9 cellular contexts compared by ENCODE assay signal in the genomic region with DNA sequence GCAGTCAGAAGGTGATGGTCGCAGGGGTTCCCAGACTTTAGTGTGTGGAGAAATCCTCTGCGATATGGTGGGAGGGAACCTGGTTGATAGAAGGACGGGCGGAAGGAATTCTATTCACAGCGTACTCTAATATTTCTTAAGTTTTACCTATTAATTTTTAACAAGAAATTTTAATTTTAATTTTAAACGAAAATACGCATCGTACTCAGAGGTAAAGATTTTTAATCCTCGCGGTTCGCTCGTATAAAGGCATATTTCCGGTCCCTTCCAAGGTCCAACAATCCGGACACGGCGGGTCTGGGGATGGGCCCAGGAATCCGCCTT. TPM values are rescaled to one million over a fixed set of nuclear protein-coding genes. Genes with fewer than 3 reads are reported as not detected.
DNase-seq lines count a peak whose midpoint lies in the region; ATAC-seq, FAIRE-seq and TF ChIP-seq lines count a peak whose summit lies in the region.
"Had no signal": no experiment of that assay in that cellular context is flagged by ENCODE, and none has a peak within 500 bp of the region (broad histone marks: within the 10 kb centered on the region; RNA-seq: fewer than 3 reads in every experiment).

No MANE protein-coding gene starts in this region.

- TF ChIP-seq POLR2A in HepG2 (IDR thresholded peaks at IDR 0.05; ENCODE audit: insufficient read depth in 1 of 2, low read depth in 2 of 2, low read length in 2 of 2), result no peak; a peak in 1 of 4 replicates

- no peak overlapping the region for H2AFZ ChIP-seq in HepG2 (ENCODE audit: low read length)

- TF ChIP-seq CTCF in HepG2 (CRISPR knock-in tag; IDR thresholded peaks at IDR 0.05), result no peak

- no peaks in the 10 kb centered on the region for H3K79me2 ChIP-seq in HepG2 (ENCODE audit: insufficient read depth, low read length)

- H3K27me3 ChIP-seq in adipocyte (replicated peaks; ENCODE audit: control insufficient read depth, insufficient read depth, low read length) (no peaks in the 10 kb centered on the region), HepG2 (ENCODE audit: control insufficient read depth in 1 of 2, insufficient read depth in 2 of 2, low read length in 2 of 2) (peaks cover 3 to 8% of the 10 kb centered on the region in 2 experiments; a peak in 2 of 5 replicates), thymus (ENCODE audit: control insufficient read depth, insufficient read depth) (no peaks in the 10 kb centered on the region)

- H3K27ac Mint-ChIP-seq in activated CD8-positive, alpha-beta memory T cell treated with anti-CD3 and anti-CD28 coated beads, Interleukin-2, amount 10 ng/mL, durations not matched to agents 7 days and 5 days, result no peak overlapping the region

- peak overlapping the region; percentile 68 for H3K4me3 Mint-ChIP-seq in activated CD8-positive, alpha-beta memory T cell treated with anti-CD3 and anti-CD28 coated beads, Interleukin-2, amount 10 ng/mL, durations not matched to agents 7 days and 5 days

- H3K9me3 ChIP-seq in adipocyte (ENCODE audit: control insufficient read depth, low read length) (no peaks in the 10 kb centered on the region), HepG2 (ENCODE audit: low read length) (no peaks in the 10 kb centered on the region), thymus (ENCODE audit: control insufficient read depth) (no peaks in the 10 kb centered on the region)

- TF ChIP-seq EP300 in HepG2 (IDR thresholded peaks at IDR 0.05; ENCODE audit: low read depth in 2 of 2, low read length in 2 of 2), result no peak
- TF ChIP-seq EP300 in HepG2 (CRISPR knock-in tag; IDR thresholded peaks at IDR 0.05; ENCODE audit: borderline replicate concordance), result no peak

- peaks cover 2% of the 10 kb centered on the region for H3K36me3 Mint-ChIP-seq in activated CD8-positive, alpha-beta memory T cell treated with anti-CD3 and anti-CD28 coated beads, Interleukin-2, amount 10 ng/mL, durations not matched to agents 7 days and 5 days

- CTCF ChIA-PET in activated CD8-positive, alpha-beta memory T cell treated with anti-CD3 and anti-CD28 coated beads, Interleukin-2, amount 10 ng/mL, durations not matched to agents 7 days and 5 days (lab: Charles Lee), result interaction anchor here (0.8 to 19.5 kb wide), 8 partner anchors 22 to 121 kb away, joined by 3 to 954 read pairs (median 6); partner anchors contain the start of genes ENDOU, RAPGEF3 and RPAP3
- CTCF ChIA-PET in HepG2 (lab: Yijun Ruan, JAX; ENCODE audit: low intra/inter-chr PET ratio, low total read pairs), result no interaction called here

- peaks cover 38% of the 10 kb centered on the region for H3K4me1 Mint-ChIP-seq in activated CD8-positive, alpha-beta memory T cell treated with anti-CD3 and anti-CD28 coated beads, Interleukin-2, amount 10 ng/mL, durations not matched to agents 7 days and 5 days

- peaks cover 43% of the 10 kb centered on the region for H3K4me1 ChIP-seq in adipocyte (ENCODE audit: control insufficient read depth, insufficient read depth, low read length)
- H3K4me1 ChIP-seq in HepG2 (ENCODE audit: insufficient read depth, low read length), result peaks cover 68% of the 10 kb centered on the region
- H3K4me1 ChIP-seq in thymus (ENCODE audit: control insufficient read depth, insufficient read depth, low read length), result peaks cover 27% of the 10 kb centered on the region

- peak overlapping the region; percentile 75 for H3K4me2 ChIP-seq in HepG2 (ENCODE audit: low read depth, low read length)

- peaks cover 15% of the 10 kb centered on the region for H3K27me3 Mint-ChIP-seq in activated CD8-positive, alpha-beta memory T cell treated with anti-CD3 and anti-CD28 coated beads, Interleukin-2, amount 10 ng/mL, durations not matched to agents 7 days and 5 days

- in situ Hi-C loops in HepG2 (cut with HindIII; ENCODE audit: extremely low pct_ligation_motif_present, low pct_unique_long_range_greater_than_20kb), result no loop called here

- DNase-seq in activated CD8-positive, alpha-beta memory T cell treated with anti-CD3 and anti-CD28 coated beads, Interleukin-2, amount 10 ng/mL, durations not matched to agents 7 days and 5 days, result no peak
- DNase-seq in activated CD8-positive, alpha-beta memory T cell treated with anti-CD3 and anti-CD28 coated beads for 24 hours, result no peak
- DNase-seq in adipocyte (ENCODE audit: low read depth), result no peak
- DNase-seq in HepG2 (ENCODE audit: low spot score), result no peak
- no peak for DNase-seq in HuH-7.5 (ENCODE audit: low spot score)
- DNase-seq in KG1 (lab: John Stamatoyannopoulos, UW), result no peak
- no peak for DNase-seq in activated CD4-positive, alpha-beta T cell treated with anti-CD3 and anti-CD28 coated beads for 1 hour

- WGBS in HepG2 (ENCODE audit: low lambda C conversion rate), result 5% methylated on average over 17 of the region's 17 CpGs
- WGBS in thymus, result 21% methylated on average over 17 of the region's 17 CpGs

- no peaks in the 10 kb centered on the region for H4K20me1 ChIP-seq in HepG2 (ENCODE audit: insufficient read depth, low read length)

- no peak for FAIRE-seq in HepG2 (lab: Jason Lieb, UNC)
- FAIRE-seq: D721Med had no signal

- POLR2A ChIA-PET in HepG2 (lab: Yijun Ruan, JAX), result interaction anchor here (1.0 to 1.6 kb wide), 2 partner anchors 15 to 48 kb away, joined by 3 to 6 read pairs; partner anchors contain the start of gene RAPGEF3

- no peak for TF ChIP-seq RAD21 in HepG2 (CRISPR knock-in tag; IDR thresholded peaks at IDR 0.05)

- no TSS peak for BruUV-seq in HepG2 (replicated peaks; lab: Mats Ljungman, UMichigan)

- H3K27ac ChIP-seq in HepG2 (ENCODE audit: extremely low read length, insufficient read depth, low read length), result no peak overlapping the region
- peak overlapping the region; percentile 33 for H3K27ac ChIP-seq in thymus (ENCODE audit: low read depth)

- no peak for ATAC-seq in activated CD8-positive, alpha-beta memory T cell treated with anti-CD3 and anti-CD28 coated beads, Interleukin-2, amount 10 ng/mL, durations not matched to agents 7 days and 5 days
- no peak for ATAC-seq in HepG2

- H3K4me3 ChIP-seq in adipocyte (ENCODE audit: low read length) (peak overlapping the region; percentile 87), HepG2 (replicated peaks in 1 of 3; ENCODE audit: insufficient read depth in 1 of 3, low read depth in 2 of 3, low read length in 3 of 3) (peak overlapping the region; percentile 49 to 81 (median 50)), thymus (ENCODE audit: low read length) (peak overlapping the region; percentile 87)

- peak overlapping the region; percentile 85 for H3K9ac ChIP-seq in adipocyte (ENCODE audit: low read length)
- peak overlapping the region; percentile 60 for H3K9ac ChIP-seq in HepG2 (ENCODE audit: insufficient read depth, low read depth, low read length)

- no peaks in the 10 kb centered on the region for H3K36me3 ChIP-seq in adipocyte (ENCODE audit: control insufficient read depth, insufficient read depth, low read length, severe bottlenecking)
- no peaks in the 10 kb centered on the region for H3K36me3 ChIP-seq in HepG2 (replicated peaks in 1 of 2; ENCODE audit: control insufficient read depth in 1 of 2, insufficient read depth in 2 of 2, low read length in 2 of 2)
- no peaks in the 10 kb centered on the region for H3K36me3 ChIP-seq in thymus (ENCODE audit: control insufficient read depth, insufficient read depth)

- intact Hi-C loops in HepG2 (cut with micrococcal nuclease; ENCODE audit: unreplicated experiment), result no loop called here

- H3K9me3 Mint-ChIP-seq in activated CD8-positive, alpha-beta memory T cell treated with anti-CD3 and anti-CD28 coated beads, Interleukin-2, amount 10 ng/mL, durations not matched to agents 7 days and 5 days (ENCODE audit: low read depth), result no peaks in the 10 kb centered on the region

RNA-seq across cellular contexts. Expression of gene SLC48A1, which starts 0.3 kb away (rescaled TPM):
- 10 to 100 TPM; 13.9 to 18.5 TPM for total RNA-seq in activated CD8-positive, alpha-beta memory T cell treated with anti-CD3 and anti-CD28 coated beads, Interleukin-2, amount 10 ng/mL, durations not matched to agents 7 days and 5 days
- 2.6 and 3.7 TPM in 2 replicates for total RNA-seq in HepG2 (2016; rRNA removed; fragmentation: Illumina TruSeq; extraction: Trizol)
- total RNA-seq in HepG2 (2016; cell fraction: cytosol; rRNA removed; fragmentation: Illumina TruSeq; extraction: Trizol; ENCODE audit: low read depth), result 2.3 and 3.1 TPM in 2 replicates
- total RNA-seq in HepG2 (2016; cell fraction: insoluble cytoplasmic fraction; rRNA removed; fragmentation: Illumina TruSeq; extraction: Trizol), result 2.3 and 3.4 TPM in 2 replicates
- total RNA-seq in HepG2 (2016; cell fraction: membrane; rRNA removed; fragmentation: Illumina TruSeq; extraction: Trizol), result 5.0 and 6.3 TPM in 2 replicates
- total RNA-seq in HepG2 (2016; cell fraction: nucleus; rRNA removed; fragmentation: Illumina TruSeq; extraction: Trizol), result 2.5 and 2.6 TPM in 2 replicates
- polyA plus RNA-seq in HepG2 (2011; rRNA removed), result 2.2 and 3.1 TPM in 2 replicates
- 2.4 and 2.6 TPM in 2 replicates for polyA plus RNA-seq in HepG2 (2011; cell fraction: cytosol; rRNA removed)
- 3.1 and 4.1 TPM in 2 replicates for polyA plus RNA-seq in HepG2 (2011; cell fraction: nucleus; rRNA removed)
- polyA plus RNA-seq in HepG2 (2012), result 2.1 and 3.5 TPM in 2 replicates
- 3.8 and 3.9 TPM in 2 replicates for polyA plus RNA-seq in HepG2 (2016; cell fraction: cytosol; fragmentation: Illumina TruSeq; extraction: Trizol; ENCODE audit: low read depth)
- 2.6 and 3.2 TPM in 2 replicates for polyA plus RNA-seq in HepG2 (2016; cell fraction: insoluble cytoplasmic fraction; fragmentation: Illumina TruSeq; extraction: Trizol; ENCODE audit: low read depth)
- 6.3 and 6.9 TPM in 2 replicates for polyA plus RNA-seq in HepG2 (2016; cell fraction: membrane; fragmentation: Illumina TruSeq; extraction: Trizol; ENCODE audit: low read depth)
- polyA plus RNA-seq in HepG2 (2016; cell fraction: nucleus; fragmentation: Illumina TruSeq; extraction: Trizol; ENCODE audit: insufficient read depth, low read depth), result 5.6 and 6.3 TPM in 2 replicates
- polyA minus RNA-seq in HepG2 (2011; rRNA and poly(A)+ RNA removed; ENCODE audit: low replicate concordance), result 5.7 and 45.5 TPM in 2 replicates
- polyA minus RNA-seq in HepG2 (2011; cell fraction: cytosol; rRNA and poly(A)+ RNA removed), result 1.5 and 2.1 TPM in 2 replicates
- 1.7 and 2.8 TPM in 2 replicates for polyA minus RNA-seq in HepG2 (2011; cell fraction: nucleus; rRNA and poly(A)+ RNA removed)
- polyA plus RNA-seq in thymus, result 9.3 TPM

RNA-seq across cellular contexts. Expression of gene RAPGEF3, which starts 14.0 kb away (rescaled TPM):
- 1 to 10 TPM; 1.5 to 1.9 TPM for total RNA-seq in activated CD8-positive, alpha-beta memory T cell treated with anti-CD3 and anti-CD28 coated beads, Interleukin-2, amount 10 ng/mL, durations not matched to agents 7 days and 5 days
- 0.07 TPM in 1 of 2 replicates, not detected in the other for total RNA-seq in HepG2 (2016; rRNA removed; fragmentation: Illumina TruSeq; extraction: Trizol)
- not detected in 2 replicates for total RNA-seq in HepG2 (2016; cell fraction: cytosol; rRNA removed; fragmentation: Illumina TruSeq; extraction: Trizol; ENCODE audit: low read depth)
- total RNA-seq in HepG2 (2016; cell fraction: insoluble cytoplasmic fraction; rRNA removed; fragmentation: Illumina TruSeq; extraction: Trizol), result 0.09 TPM in 1 of 2 replicates, not detected in the other
- 0.03 TPM in 1 of 2 replicates, not detected in the other for total RNA-seq in HepG2 (2016; cell fraction: membrane; rRNA removed; fragmentation: Illumina TruSeq; extraction: Trizol)
- total RNA-seq in HepG2 (2016; cell fraction: nucleus; rRNA removed; fragmentation: Illumina TruSeq; extraction: Trizol), result 0.40 TPM in 1 of 2 replicates, not detected in the other
- polyA plus RNA-seq in HepG2 (2011; rRNA removed) (0.07 and 0.37 TPM in 2 replicates), thymus (20.9 TPM)
- polyA plus RNA-seq in HepG2 (2011; cell fraction: cytosol; rRNA removed), result 0.05 and 0.13 TPM in 2 replicates
- polyA plus RNA-seq in HepG2 (2011; cell fraction: nucleus; rRNA removed), result 0.56 and 0.95 TPM in 2 replicates
- 0.11 and 0.16 TPM in 2 replicates for polyA plus RNA-seq in HepG2 (2012)
- not detected in 2 replicates for polyA plus RNA-seq in HepG2 (2016; cell fraction: cytosol; fragmentation: Illumina TruSeq; extraction: Trizol; ENCODE audit: low read depth)
- polyA plus RNA-seq in HepG2 (2016; cell fraction: insoluble cytoplasmic fraction; fragmentation: Illumina TruSeq; extraction: Trizol; ENCODE audit: low read depth), result 0.17 TPM in 1 of 2 replicates, not detected in the other
- not detected in 2 replicates for polyA plus RNA-seq in HepG2 (2016; cell fraction: membrane; fragmentation: Illumina TruSeq; extraction: Trizol; ENCODE audit: low read depth)
- polyA plus RNA-seq in HepG2 (2016; cell fraction: nucleus; fragmentation: Illumina TruSeq; extraction: Trizol; ENCODE audit: insufficient read depth, low read depth), result 0.63 TPM in 1 of 2 replicates, not detected in the other
- polyA minus RNA-seq in HepG2 (2011; rRNA and poly(A)+ RNA removed; ENCODE audit: low replicate concordance), result 0.28 and 2.0 TPM in 2 replicates
- polyA minus RNA-seq in HepG2 (2011; cell fraction: cytosol; rRNA and poly(A)+ RNA removed), result not detected in 2 replicates
- polyA minus RNA-seq in HepG2 (2011; cell fraction: nucleus; rRNA and poly(A)+ RNA removed), result 0.13 and 1.1 TPM in 2 replicates

RNA-seq across cellular contexts. Expression of gene HDAC7, which starts 47.0 kb away (rescaled TPM):
- 100 to 1,000 TPM; 226 to 284 TPM for total RNA-seq in activated CD8-positive, alpha-beta memory T cell treated with anti-CD3 and anti-CD28 coated beads, Interleukin-2, amount 10 ng/mL, durations not matched to agents 7 days and 5 days
- total RNA-seq in HepG2 (2016; rRNA removed; fragmentation: Illumina TruSeq; extraction: Trizol), result 3.7 and 4.6 TPM in 2 replicates
- total RNA-seq in HepG2 (2016; cell fraction: cytosol; rRNA removed; fragmentation: Illumina TruSeq; extraction: Trizol; ENCODE audit: low read depth), result 1.5 and 2.7 TPM in 2 replicates
- total RNA-seq in HepG2 (2016; cell fraction: insoluble cytoplasmic fraction; rRNA removed; fragmentation: Illumina TruSeq; extraction: Trizol), result 3.3 and 5.0 TPM in 2 replicates
- total RNA-seq in HepG2 (2016; cell fraction: membrane; rRNA removed; fragmentation: Illumina TruSeq; extraction: Trizol), result 4.5 and 5.3 TPM in 2 replicates
- total RNA-seq in HepG2 (2016; cell fraction: nucleus; rRNA removed; fragmentation: Illumina TruSeq; extraction: Trizol), result 5.2 and 5.6 TPM in 2 replicates
- polyA plus RNA-seq in HepG2 (2011; rRNA removed), result 8.5 and 10.8 TPM in 2 replicates
- 3.4 and 5.9 TPM in 2 replicates for polyA plus RNA-seq in HepG2 (2011; cell fraction: cytosol; rRNA removed)
- polyA plus RNA-seq in HepG2 (2011; cell fraction: nucleus; rRNA removed), result 44.6 and 61.9 TPM in 2 replicates
- polyA plus RNA-seq in HepG2 (2012), result 3.9 and 6.2 TPM in 2 replicates
- polyA plus RNA-seq in HepG2 (2016; cell fraction: cytosol; fragmentation: Illumina TruSeq; extraction: Trizol; ENCODE audit: low read depth), result 1.6 and 1.8 TPM in 2 replicates
- polyA plus RNA-seq in HepG2 (2016; cell fraction: insoluble cytoplasmic fraction; fragmentation: Illumina TruSeq; extraction: Trizol; ENCODE audit: low read depth), result 7.3 and 8.0 TPM in 2 replicates
- polyA plus RNA-seq in HepG2 (2016; cell fraction: membrane; fragmentation: Illumina TruSeq; extraction: Trizol; ENCODE audit: low read depth), result 5.0 and 6.0 TPM in 2 replicates
- 15.8 and 16.2 TPM in 2 replicates for polyA plus RNA-seq in HepG2 (2016; cell fraction: nucleus; fragmentation: Illumina TruSeq; extraction: Trizol; ENCODE audit: insufficient read depth, low read depth)
- polyA minus RNA-seq in HepG2 (2011; rRNA and poly(A)+ RNA removed; ENCODE audit: low replicate concordance), result 11.8 and 35.8 TPM in 2 replicates
- polyA minus RNA-seq in HepG2 (2011; cell fraction: cytosol; rRNA and poly(A)+ RNA removed), result 2.3 and 4.6 TPM in 2 replicates
- 6.8 and 9.5 TPM in 2 replicates for polyA minus RNA-seq in HepG2 (2011; cell fraction: nucleus; rRNA and poly(A)+ RNA removed)
- 130 TPM for polyA plus RNA-seq in thymus

RNA-seq across cellular contexts. Expression of gene ENDOU, which starts 47.4 kb away (rescaled TPM):
- not detected for total RNA-seq in activated CD8-positive, alpha-beta memory T cell treated with anti-CD3 and anti-CD28 coated beads, Interleukin-2, amount 10 ng/mL, durations not matched to agents 7 days and 5 days
- total RNA-seq in HepG2 (2016; rRNA removed; fragmentation: Illumina TruSeq; extraction: Trizol), result not detected in 2 replicates
- total RNA-seq in HepG2 (2016; cell fraction: cytosol; rRNA removed; fragmentation: Illumina TruSeq; extraction: Trizol; ENCODE audit: low read depth), result not detected in 2 replicates
- not detected in 2 replicates for total RNA-seq in HepG2 (2016; cell fraction: insoluble cytoplasmic fraction; rRNA removed; fragmentation: Illumina TruSeq; extraction: Trizol)
- total RNA-seq in HepG2 (2016; cell fraction: membrane; rRNA removed; fragmentation: Illumina TruSeq; extraction: Trizol), result not detected in 2 replicates
- not detected in 2 replicates for total RNA-seq in HepG2 (2016; cell fraction: nucleus; rRNA removed; fragmentation: Illumina TruSeq; extraction: Trizol)
- not detected in 2 replicates for polyA plus RNA-seq in HepG2 (2011; rRNA removed)
- not detected in 2 replicates for polyA plus RNA-seq in HepG2 (2011; cell fraction: cytosol; rRNA removed)
- polyA plus RNA-seq in HepG2 (2011; cell fraction: nucleus; rRNA removed), result not detected in 2 replicates
- not detected in 2 replicates for polyA plus RNA-seq in HepG2 (2012)
- not detected in 2 replicates for polyA plus RNA-seq in HepG2 (2016; cell fraction: cytosol; fragmentation: Illumina TruSeq; extraction: Trizol; ENCODE audit: low read depth)
- polyA plus RNA-seq in HepG2 (2016; cell fraction: insoluble cytoplasmic fraction; fragmentation: Illumina TruSeq; extraction: Trizol; ENCODE audit: low read depth), result not detected in 2 replicates
- polyA plus RNA-seq in HepG2 (2016; cell fraction: membrane; fragmentation: Illumina TruSeq; extraction: Trizol; ENCODE audit: low read depth), result not detected in 2 replicates
- not detected in 2 replicates for polyA plus RNA-seq in HepG2 (2016; cell fraction: nucleus; fragmentation: Illumina TruSeq; extraction: Trizol; ENCODE audit: insufficient read depth, low read depth)
- not detected in 2 replicates for polyA minus RNA-seq in HepG2 (2011; rRNA and poly(A)+ RNA removed; ENCODE audit: low replicate concordance)
- polyA minus RNA-seq in HepG2 (2011; cell fraction: cytosol; rRNA and poly(A)+ RNA removed), result not detected in 2 replicates
- polyA minus RNA-seq in HepG2 (2011; cell fraction: nucleus; rRNA and poly(A)+ RNA removed), result not detected in 2 replicates
- 1.3 TPM for polyA plus RNA-seq in thymus

Comparison
In these comparisons a context has a peak if more than half of its experiments do, and no peak if none do; other contexts are left out.
1. RNA of gene HDAC7, which starts 47.0 kb away (total RNA-seq): 226 to 284 TPM in activated CD8-positive, alpha-beta memory T cell treated with anti-CD3 and anti-CD28 coated beads, Interleukin-2, amount 10 ng/mL, durations not matched to agents 7 days and 5 days; 1.5 to 5.6 TPM in HepG2; every median in the first group is over 10 times any median in the second.
2. Peak in every context shown above with its lines, with median percentiles within 50 percentile points of each other: H3K4me3 ChIP-seq.